ENCODE assay signal across 18 cellular contexts in the genomic region with DNA sequence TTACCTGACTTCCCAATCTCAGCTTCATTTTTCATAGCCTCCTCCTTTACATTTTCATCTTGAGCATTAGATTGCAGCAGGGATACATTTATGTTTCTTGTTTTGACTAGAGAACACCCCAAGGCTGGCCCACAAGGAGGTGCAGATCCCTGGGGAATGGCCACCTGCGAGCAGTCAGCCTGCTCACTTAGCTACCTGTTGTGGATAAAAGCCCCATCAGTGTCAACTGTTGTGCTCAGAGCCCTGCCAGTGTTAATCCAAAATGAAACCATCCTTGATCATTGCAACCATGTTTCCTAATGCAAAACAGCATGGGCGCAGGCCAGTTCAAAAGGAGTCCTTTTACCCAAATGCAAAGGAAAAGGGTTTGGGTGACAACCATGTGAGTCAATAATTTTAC. TPM values are rescaled to one million over a fixed set of nuclear protein-coding genes. Genes with fewer than 3 reads are reported as not detected.
"Had no signal": no experiment of that assay in that cellular context is flagged by ENCODE, and none has a peak within 500 bp of the region (broad histone marks: within the 10 kb centered on the region; RNA-seq: fewer than 3 reads in every experiment).

No MANE protein-coding gene starts in this region.

- H3K4me3 ChIP-seq: colonic mucosa, mucosa of descending colon, ovary, right atrium auricular region, sigmoid colon, skin epidermis, tibial nerve, upper lobe of right lung, vagina had no signal

- H3K27ac Mint-ChIP-seq: natural killer cell; stimulated activated naive CD8-positive, alpha-beta T cell treated with anti-CD3 and anti-CD28 coated beads, Interleukin-15, Interleukin-2, amounts not matched to agents 100 ng/mL and 50 ng/mL, for 24 hours had no signal

- ATAC-seq: foreskin keratinocyte, mucosa of descending colon, natural killer cell, upper lobe of right lung had no signal

- H3K27me3 ChIP-seq: colonic mucosa, foreskin keratinocyte, ovary, right atrium auricular region, sigmoid colon, tibial nerve, upper lobe of right lung, vagina had no signal

- H3K4me3 Mint-ChIP-seq: natural killer cell; neural crest cell; stimulated activated naive CD8-positive, alpha-beta T cell treated with anti-CD3 and anti-CD28 coated beads, Interleukin-15, Interleukin-2, amounts not matched to agents 100 ng/mL and 50 ng/mL, for 24 hours had no signal

- H3K27ac ChIP-seq: colonic mucosa, foreskin keratinocyte, ovary, right atrium auricular region, sigmoid colon, skin epidermis, tibial nerve, upper lobe of right lung, vagina had no signal

- H3K4me1 Mint-ChIP-seq: natural killer cell had no signal

- H3K9me3 ChIP-seq: colonic mucosa, mucosa of descending colon, ovary, right atrium auricular region, sigmoid colon, tibial nerve, upper lobe of right lung, vagina had no signal

- H3K4me1 ChIP-seq: colonic mucosa, foreskin keratinocyte, right atrium auricular region, sigmoid colon, tibial nerve, upper lobe of right lung, vagina had no signal

- H3K9me3 Mint-ChIP-seq: neural crest cell had no signal

- DNase-seq: colonic mucosa; dermis blood vessel endothelial cell; erythroblast; foreskin keratinocyte; mammary epithelial cell; mucosa of descending colon; natural killer cell; ovary; sigmoid colon; stimulated activated CD4-positive, alpha-beta T cell treated with anti-CD3 and anti-CD28 coated beads, Interleukin-2, amount 100 ng/mL, for 24 hours; stimulated activated CD4-positive, alpha-beta T cell treated with anti-CD3 and anti-CD28 coated beads, Interleukin-4, amount 100 ng/mL, for 4 hours; upper lobe of right lung had no signal

- H3K36me3 ChIP-seq: colonic mucosa, ovary, right atrium auricular region, sigmoid colon, tibial nerve, upper lobe of right lung, vagina had no signal

RNA-seq across cellular contexts. Expression of gene CNR1, which starts 50.8 kb away (rescaled TPM):
- total RNA-seq: dermis blood vessel endothelial cell, foreskin keratinocyte, mammary epithelial cell, natural killer cell had no signal
- polyA plus RNA-seq: foreskin keratinocyte, mammary epithelial cell had no signal
